ENCODE assay signal across 1 cellular context in genomic region chr2:237966565-237967462, GRCh38.
A peak's percentile ranks its signal among the peaks of the same experiment; 100 is the strongest.
TF ChIP-seq lines count a peak whose summit lies in the region.

TSS of gene UBE2F (plus strand) at chr2:237967014. CDS start at chr2:237973108, 6,094 bp downstream.

TF ChIP-seq in HepG2, 621 proteins besides CTCF, POLR2A, EP300 and RAD21 (continued from another document and continues in another):
- peak; percentile 46; the same call in 1 of the 2 replicates for TF ChIP-seq CSRNP1 (CRISPR knock-in tag; IDR thresholded peaks at IDR 0.05)
- peak; percentile 93 for TF ChIP-seq HOXA3 (CRISPR knock-in tag; IDR thresholded peaks at IDR 0.05)
- peak; percentile 93 for TF ChIP-seq HNF1B (CRISPR knock-in tag; IDR thresholded peaks at IDR 0.05)
- no peak; the same call in 1 of the 2 replicates for TF ChIP-seq ZNF773 (CRISPR knock-in tag; IDR thresholded peaks at IDR 0.05; ENCODE audit: borderline replicate concordance)
- TF ChIP-seq FOXK2 (IDR thresholded peaks at IDR 0.05), result no peak
- TF ChIP-seq ATF2 (CRISPR knock-in tag; IDR thresholded peaks at IDR 0.05), result 0 out of 2 replicates have a peak, but pooled peaks have one; percentile 47
- peak; percentile 90 for TF ChIP-seq AHR (CRISPR knock-in tag; IDR thresholded peaks at IDR 0.05)
- TF ChIP-seq ZNF891 (CRISPR knock-in tag; IDR thresholded peaks at IDR 0.05), result peak; percentile 57; the same call in 1 of the 2 replicates
- peak; percentile 97 for TF ChIP-seq ZNF639 (CRISPR knock-in tag; conservative IDR thresholded peaks at IDR 0.05)
- no peak; the same call in 1 of the 2 replicates for TF ChIP-seq HIC2 (CRISPR knock-in tag; IDR thresholded peaks at IDR 0.05; ENCODE audit: low read depth)
- no peak for TF ChIP-seq AKNA (CRISPR knock-in tag; IDR thresholded peaks at IDR 0.05; ENCODE audit: borderline replicate concordance)
- peak; percentile 91 for TF ChIP-seq SP2 (CRISPR knock-in tag; IDR thresholded peaks at IDR 0.05)
- peak; percentile 60; the same call in 1 of the 2 replicates for TF ChIP-seq HMGXB3 (CRISPR knock-in tag; IDR thresholded peaks at IDR 0.05; ENCODE audit: borderline replicate concordance)
- no peak for TF ChIP-seq KLF12 (CRISPR knock-in tag; IDR thresholded peaks at IDR 0.05; ENCODE audit: borderline replicate concordance)
- 0 out of 2 replicates have a peak, but pooled peaks have one; percentile 16 for TF ChIP-seq ZNF292 (CRISPR knock-in tag; IDR thresholded peaks at IDR 0.05; ENCODE audit: borderline replicate concordance, low read depth)
- TF ChIP-seq ZNF326 (CRISPR knock-in tag; IDR thresholded peaks at IDR 0.05; ENCODE audit: borderline replicate concordance), result no peak
- TF ChIP-seq ZBTB44 (CRISPR knock-in tag; IDR thresholded peaks at IDR 0.05), result no peak
- no peak for TF ChIP-seq ZNF597 (CRISPR knock-in tag; IDR thresholded peaks at IDR 0.05)
- peak; percentile 20; the same call in 1 of the 2 replicates for TF ChIP-seq RNF2 (conservative IDR thresholded peaks at IDR 0.05; ENCODE audit: low read depth)
- 0 out of 2 replicates have a peak, but pooled peaks have one; percentile 55 for TF ChIP-seq KLF11 (CRISPR knock-in tag; IDR thresholded peaks at IDR 0.05)
- no peak for TF ChIP-seq CHD4 (IDR thresholded peaks at IDR 0.05; ENCODE audit: borderline replicate concordance, low read length)
- peak; percentile 70; the same call in 1 of the 2 replicates for TF ChIP-seq ZFP1 (CRISPR knock-in tag; IDR thresholded peaks at IDR 0.05)
- TF ChIP-seq ZNF567 (CRISPR knock-in tag; IDR thresholded peaks at IDR 0.05; ENCODE audit: borderline replicate concordance), result peak; percentile 71; the same call in 1 of the 2 replicates
- peak; percentile 95 for TF ChIP-seq KDM2A (CRISPR knock-in tag; IDR thresholded peaks at IDR 0.05; ENCODE audit: borderline replicate concordance, low read depth)
- TF ChIP-seq ZNF251 (CRISPR knock-in tag; IDR thresholded peaks at IDR 0.05), result no peak
- no peak for TF ChIP-seq USF2 (IDR thresholded peaks at IDR 0.05; ENCODE audit: low read depth, low read length)
- TF ChIP-seq USF2 (CRISPR knock-in tag; IDR thresholded peaks at IDR 0.05; ENCODE audit: borderline replicate concordance), result no peak
- peak; percentile 98 for TF ChIP-seq PHF21A (CRISPR knock-in tag; IDR thresholded peaks at IDR 0.05)
